In the genomic region with DNA sequence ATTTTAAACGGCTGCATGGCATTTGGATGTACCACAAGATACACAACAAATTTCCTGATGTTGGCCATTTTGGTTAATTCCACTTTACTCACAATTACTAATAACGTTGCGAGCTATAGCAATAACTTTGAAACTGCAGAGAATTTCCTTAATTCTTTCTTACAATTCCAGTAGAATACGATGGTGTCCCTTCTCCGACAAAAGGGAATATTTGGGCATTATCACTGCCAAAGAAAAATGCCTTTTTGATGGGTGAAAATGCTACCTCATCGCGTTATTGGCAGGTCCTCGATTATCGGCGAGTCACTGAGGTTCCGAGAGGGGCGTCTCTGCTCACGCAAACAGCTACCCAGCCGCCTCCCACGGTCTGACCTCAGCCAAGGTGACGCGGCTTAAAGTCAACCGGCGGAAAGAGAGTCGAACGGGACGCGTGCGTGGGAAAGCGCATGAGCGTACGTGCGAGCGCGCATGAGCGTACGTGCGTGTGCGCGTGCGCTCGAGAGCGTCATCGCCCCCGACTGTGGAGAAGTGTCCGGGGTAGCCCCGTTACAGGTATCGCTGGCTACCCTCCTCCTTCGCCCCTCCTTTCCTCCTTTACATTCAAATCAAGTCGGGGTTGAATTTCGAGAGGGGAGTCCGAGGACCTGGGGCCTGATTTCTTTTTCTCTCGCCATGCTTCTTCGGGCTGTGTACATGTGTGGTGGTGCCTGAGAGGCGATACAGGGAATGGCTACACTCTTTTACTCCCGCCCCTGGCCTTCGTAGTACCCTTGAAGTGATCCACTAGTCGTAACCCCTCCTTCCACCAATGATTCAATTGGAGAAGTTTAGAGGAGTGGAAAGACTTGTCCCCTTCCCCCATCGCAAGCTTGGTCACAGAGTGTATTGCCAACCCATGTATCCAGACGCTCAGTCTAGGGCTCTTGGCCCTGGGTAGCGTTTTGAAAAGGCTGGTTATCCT, we compare ENCODE assay signal across 1 cellular context.
TF ChIP-seq lines count a peak whose summit lies in the region.

OXSM (plus strand) TSS at position 495 of the 961 bp plus-strand sequence. CDS start 931 bp downstream, outside the sequence.

TF ChIP-seq in K562, 482 proteins besides CTCF, POLR2A, EP300 and RAD21 (continued from another document and continues in another):
- TF ChIP-seq ZNF277 (CRISPR knock-in tag; IDR thresholded peaks at IDR 0.05; ENCODE audit: borderline replicate concordance), result no peak
- TF ChIP-seq SP1 (CRISPR knock-in tag; IDR thresholded peaks at IDR 0.05), result peak; percentile 76
- TF ChIP-seq, protein P1, sequence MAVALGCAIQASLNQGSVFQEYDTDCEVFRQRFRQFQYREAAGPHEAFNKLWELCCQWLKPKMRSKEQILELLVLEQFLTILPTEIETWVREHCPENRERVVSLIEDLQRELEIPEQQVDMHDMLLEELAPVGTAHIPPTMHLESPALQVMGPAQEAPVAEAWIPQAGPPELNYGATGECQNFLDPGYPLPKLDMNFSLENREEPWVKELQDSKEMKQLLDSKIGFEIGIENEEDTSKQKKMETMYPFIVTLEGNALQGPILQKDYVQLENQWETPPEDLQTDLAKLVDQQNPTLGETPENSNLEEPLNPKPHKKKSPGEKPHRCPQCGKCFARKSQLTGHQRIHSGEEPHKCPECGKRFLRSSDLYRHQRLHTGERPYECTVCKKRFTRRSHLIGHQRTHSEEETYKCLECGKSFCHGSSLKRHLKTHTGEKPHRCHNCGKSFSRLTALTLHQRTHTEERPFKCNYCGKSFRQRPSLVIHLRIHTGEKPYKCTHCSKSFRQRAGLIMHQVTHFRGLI (CRISPR knock-in tag; IDR thresholded peaks at IDR 0.05), result no peak
- TF ChIP-seq SMARCC2 (IDR thresholded peaks at IDR 0.05; ENCODE audit: low read depth), result peak; percentile 69; the same call in 1 of the 2 replicates
- TF ChIP-seq ZNF76 (CRISPR knock-in tag; IDR thresholded peaks at IDR 0.05; ENCODE audit: borderline replicate concordance), result no peak
- TF ChIP-seq HDAC8 (tag; IDR thresholded peaks at IDR 0.05), result peak; percentile 78; the same call in 1 of the 2 replicates
- TF ChIP-seq, protein P2, sequence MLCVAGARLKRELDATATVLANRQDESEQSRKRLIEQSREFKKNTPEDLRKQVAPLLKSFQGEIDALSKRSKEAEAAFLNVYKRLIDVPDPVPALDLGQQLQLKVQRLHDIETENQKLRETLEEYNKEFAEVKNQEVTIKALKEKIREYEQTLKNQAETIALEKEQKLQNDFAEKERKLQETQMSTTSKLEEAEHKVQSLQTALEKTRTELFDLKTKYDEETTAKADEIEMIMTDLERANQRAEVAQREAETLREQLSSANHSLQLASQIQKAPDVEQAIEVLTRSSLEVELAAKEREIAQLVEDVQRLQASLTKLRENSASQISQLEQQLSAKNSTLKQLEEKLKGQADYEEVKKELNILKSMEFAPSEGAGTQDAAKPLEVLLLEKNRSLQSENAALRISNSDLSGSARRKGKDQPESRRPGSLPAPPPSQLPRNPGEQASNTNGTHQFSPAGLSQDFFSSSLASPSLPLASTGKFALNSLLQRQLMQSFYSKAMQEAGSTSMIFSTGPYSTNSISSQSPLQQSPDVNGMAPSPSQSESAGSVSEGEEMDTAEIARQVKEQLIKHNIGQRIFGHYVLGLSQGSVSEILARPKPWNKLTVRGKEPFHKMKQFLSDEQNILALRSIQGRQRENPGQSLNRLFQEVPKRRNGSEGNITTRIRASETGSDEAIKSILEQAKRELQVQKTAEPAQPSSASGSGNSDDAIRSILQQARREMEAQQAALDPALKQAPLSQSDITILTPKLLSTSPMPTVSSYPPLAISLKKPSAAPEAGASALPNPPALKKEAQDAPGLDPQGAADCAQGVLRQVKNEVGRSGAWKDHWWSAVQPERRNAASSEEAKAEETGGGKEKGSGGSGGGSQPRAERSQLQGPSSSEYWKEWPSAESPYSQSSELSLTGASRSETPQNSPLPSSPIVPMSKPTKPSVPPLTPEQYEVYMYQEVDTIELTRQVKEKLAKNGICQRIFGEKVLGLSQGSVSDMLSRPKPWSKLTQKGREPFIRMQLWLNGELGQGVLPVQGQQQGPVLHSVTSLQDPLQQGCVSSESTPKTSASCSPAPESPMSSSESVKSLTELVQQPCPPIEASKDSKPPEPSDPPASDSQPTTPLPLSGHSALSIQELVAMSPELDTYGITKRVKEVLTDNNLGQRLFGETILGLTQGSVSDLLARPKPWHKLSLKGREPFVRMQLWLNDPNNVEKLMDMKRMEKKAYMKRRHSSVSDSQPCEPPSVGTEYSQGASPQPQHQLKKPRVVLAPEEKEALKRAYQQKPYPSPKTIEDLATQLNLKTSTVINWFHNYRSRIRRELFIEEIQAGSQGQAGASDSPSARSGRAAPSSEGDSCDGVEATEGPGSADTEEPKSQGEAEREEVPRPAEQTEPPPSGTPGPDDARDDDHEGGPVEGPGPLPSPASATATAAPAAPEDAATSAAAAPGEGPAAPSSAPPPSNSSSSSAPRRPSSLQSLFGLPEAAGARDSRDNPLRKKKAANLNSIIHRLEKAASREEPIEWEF (CRISPR knock-in tag; IDR thresholded peaks at IDR 0.05), result peak; percentile 93; the same call in 1 of the 2 replicates
- TF ChIP-seq, protein P3, sequence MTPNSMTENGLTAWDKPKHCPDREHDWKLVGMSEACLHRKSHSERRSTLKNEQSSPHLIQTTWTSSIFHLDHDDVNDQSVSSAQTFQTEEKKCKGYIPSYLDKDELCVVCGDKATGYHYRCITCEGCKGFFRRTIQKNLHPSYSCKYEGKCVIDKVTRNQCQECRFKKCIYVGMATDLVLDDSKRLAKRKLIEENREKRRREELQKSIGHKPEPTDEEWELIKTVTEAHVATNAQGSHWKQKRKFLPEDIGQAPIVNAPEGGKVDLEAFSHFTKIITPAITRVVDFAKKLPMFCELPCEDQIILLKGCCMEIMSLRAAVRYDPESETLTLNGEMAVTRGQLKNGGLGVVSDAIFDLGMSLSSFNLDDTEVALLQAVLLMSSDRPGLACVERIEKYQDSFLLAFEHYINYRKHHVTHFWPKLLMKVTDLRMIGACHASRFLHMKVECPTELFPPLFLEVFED (CRISPR knock-in tag; conservative IDR thresholded peaks at IDR 0.05), result peak; percentile 54; the same call in 1 of the 2 replicates
- no peak for TF ChIP-seq ZNF124 (CRISPR knock-in tag; IDR thresholded peaks at IDR 0.05)
- 0 out of 2 replicates have a peak, but pooled peaks have one; percentile 45 for TF ChIP-seq DNMT1 (IDR thresholded peaks at IDR 0.05)
- TF ChIP-seq, protein P4, sequence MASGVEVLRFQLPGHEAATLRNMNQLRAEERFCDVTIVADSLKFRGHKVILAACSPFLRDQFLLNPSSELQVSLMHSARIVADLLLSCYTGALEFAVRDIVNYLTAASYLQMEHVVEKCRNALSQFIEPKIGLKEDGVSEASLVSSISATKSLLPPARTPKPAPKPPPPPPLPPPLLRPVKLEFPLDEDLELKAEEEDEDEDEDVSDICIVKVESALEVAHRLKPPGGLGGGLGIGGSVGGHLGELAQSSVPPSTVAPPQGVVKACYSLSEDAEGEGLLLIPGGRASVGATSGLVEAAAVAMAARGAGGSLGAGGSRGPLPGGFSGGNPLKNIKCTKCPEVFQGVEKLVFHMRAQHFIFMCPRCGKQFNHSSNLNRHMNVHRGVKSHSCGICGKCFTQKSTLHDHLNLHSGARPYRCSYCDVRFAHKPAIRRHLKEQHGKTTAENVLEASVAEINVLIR (CRISPR knock-in tag; IDR thresholded peaks at IDR 0.05), result peak; percentile 71; the same call in 1 of the 2 replicates
- TF ChIP-seq, protein P5, sequence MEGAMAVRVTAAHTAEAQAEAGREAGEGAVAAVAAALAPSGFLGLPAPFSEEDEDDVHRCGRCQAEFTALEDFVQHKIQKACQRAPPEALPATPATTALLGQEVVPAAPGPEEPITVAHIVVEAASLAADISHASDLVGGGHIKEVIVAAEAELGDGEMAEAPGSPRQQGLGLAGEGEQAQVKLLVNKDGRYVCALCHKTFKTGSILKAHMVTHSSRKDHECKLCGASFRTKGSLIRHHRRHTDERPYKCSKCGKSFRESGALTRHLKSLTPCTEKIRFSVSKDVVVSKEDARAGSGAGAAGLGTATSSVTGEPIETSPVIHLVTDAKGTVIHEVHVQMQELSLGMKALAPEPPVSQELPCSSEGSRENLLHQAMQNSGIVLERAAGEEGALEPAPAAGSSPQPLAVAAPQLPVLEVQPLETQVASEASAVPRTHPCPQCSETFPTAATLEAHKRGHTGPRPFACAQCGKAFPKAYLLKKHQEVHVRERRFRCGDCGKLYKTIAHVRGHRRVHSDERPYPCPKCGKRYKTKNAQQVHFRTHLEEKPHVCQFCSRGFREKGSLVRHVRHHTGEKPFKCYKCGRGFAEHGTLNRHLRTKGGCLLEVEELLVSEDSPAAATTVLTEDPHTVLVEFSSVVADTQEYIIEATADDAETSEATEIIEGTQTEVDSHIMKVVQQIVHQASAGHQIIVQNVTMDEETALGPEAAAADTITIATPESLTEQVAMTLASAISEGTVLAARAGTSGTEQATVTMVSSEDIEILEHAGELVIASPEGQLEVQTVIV (CRISPR knock-in tag; IDR thresholded peaks at IDR 0.05; ENCODE audit: borderline replicate concordance), result no peak
- no peak for TF ChIP-seq HDGF (IDR thresholded peaks at IDR 0.05)
- TF ChIP-seq ZNF121 (CRISPR knock-in tag; conservative IDR thresholded peaks at IDR 0.05), result no peak
- no peak for TF ChIP-seq ETV6 (IDR thresholded peaks at IDR 0.05; ENCODE audit: borderline replicate concordance in 1 of 2, low read depth in 2 of 2, low read length in 1 of 2)
- TF ChIP-seq ETV6 (CRISPR knock-in tag; IDR thresholded peaks at IDR 0.05; ENCODE audit: borderline replicate concordance), result no peak
- peak; percentile 28 for TF ChIP-seq ZFP36 (IDR thresholded peaks at IDR 0.05; ENCODE audit: low read depth, low read length, partially characterized antibody)
- peak; percentile 94 for TF ChIP-seq SUPT5H (IDR thresholded peaks at IDR 0.05)
- TF ChIP-seq RUNX1 (IDR thresholded peaks at IDR 0.05; ENCODE audit: low read depth), result 0 out of 2 replicates have a peak, but pooled peaks have one; percentile 39
- TF ChIP-seq ZBTB2 (IDR thresholded peaks at IDR 0.05), result peak; percentile 99
- TF ChIP-seq E2F6 (IDR thresholded peaks at IDR 0.05; ENCODE audit: borderline replicate concordance in 1 of 2, extremely low read depth in 1 of 2, insufficient read depth in 1 of 2, insufficient read length in 1 of 2, low read depth in 1 of 2, low read length in 1 of 2, poor library complexity in 1 of 2, severe bottlenecking in 1 of 2), result peak; percentile 90 to 91
- 0 out of 2 replicates have a peak, but pooled peaks have one; percentile 0 for TF ChIP-seq SPI1 (IDR thresholded peaks at IDR 0.05; ENCODE audit: borderline replicate concordance, low read depth, low read length)
- TF ChIP-seq, protein P6, sequence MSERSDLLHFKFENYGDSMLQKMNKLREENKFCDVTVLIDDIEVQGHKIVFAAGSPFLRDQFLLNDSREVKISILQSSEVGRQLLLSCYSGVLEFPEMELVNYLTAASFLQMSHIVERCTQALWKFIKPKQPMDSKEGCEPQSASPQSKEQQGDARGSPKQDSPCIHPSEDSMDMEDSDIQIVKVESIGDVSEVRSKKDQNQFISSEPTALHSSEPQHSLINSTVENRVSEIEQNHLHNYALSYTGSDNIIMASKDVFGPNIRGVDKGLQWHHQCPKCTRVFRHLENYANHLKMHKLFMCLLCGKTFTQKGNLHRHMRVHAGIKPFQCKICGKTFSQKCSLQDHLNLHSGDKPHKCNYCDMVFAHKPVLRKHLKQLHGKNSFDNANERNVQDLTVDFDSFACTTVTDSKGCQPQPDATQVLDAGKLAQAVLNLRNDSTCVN (CRISPR knock-in tag; IDR thresholded peaks at IDR 0.05), result 0 out of 2 replicates have a peak, but pooled peaks have one; percentile 13
- TF ChIP-seq, protein P7, sequence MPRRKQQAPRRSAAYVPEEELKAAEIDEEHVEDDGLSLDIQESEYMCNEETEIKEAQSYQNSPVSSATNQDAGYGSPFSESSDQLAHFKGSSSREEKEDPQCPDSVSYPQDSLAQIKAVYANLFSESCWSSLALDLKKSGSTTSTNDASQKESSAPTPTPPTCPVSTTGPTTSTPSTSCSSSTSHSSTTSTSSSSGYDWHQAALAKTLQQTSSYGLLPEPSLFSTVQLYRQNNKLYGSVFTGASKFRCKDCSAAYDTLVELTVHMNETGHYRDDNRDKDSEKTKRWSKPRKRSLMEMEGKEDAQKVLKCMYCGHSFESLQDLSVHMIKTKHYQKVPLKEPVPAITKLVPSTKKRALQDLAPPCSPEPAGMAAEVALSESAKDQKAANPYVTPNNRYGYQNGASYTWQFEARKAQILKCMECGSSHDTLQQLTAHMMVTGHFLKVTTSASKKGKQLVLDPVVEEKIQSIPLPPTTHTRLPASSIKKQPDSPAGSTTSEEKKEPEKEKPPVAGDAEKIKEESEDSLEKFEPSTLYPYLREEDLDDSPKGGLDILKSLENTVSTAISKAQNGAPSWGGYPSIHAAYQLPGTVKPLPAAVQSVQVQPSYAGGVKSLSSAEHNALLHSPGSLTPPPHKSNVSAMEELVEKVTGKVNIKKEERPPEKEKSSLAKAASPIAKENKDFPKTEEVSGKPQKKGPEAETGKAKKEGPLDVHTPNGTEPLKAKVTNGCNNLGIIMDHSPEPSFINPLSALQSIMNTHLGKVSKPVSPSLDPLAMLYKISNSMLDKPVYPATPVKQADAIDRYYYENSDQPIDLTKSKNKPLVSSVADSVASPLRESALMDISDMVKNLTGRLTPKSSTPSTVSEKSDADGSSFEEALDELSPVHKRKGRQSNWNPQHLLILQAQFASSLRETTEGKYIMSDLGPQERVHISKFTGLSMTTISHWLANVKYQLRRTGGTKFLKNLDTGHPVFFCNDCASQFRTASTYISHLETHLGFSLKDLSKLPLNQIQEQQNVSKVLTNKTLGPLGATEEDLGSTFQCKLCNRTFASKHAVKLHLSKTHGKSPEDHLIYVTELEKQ (CRISPR knock-in tag; IDR thresholded peaks at IDR 0.05), result no peak
